ENCODE assay signal across 21 cellular contexts in genomic region chr16:85921026-85921425, GRCh38. TPM values are rescaled to one million over a fixed set of nuclear protein-coding genes. Genes with fewer than 3 reads are reported as not detected.
DNase-seq lines count a peak whose midpoint lies in the region; ATAC-seq and TF ChIP-seq lines count a peak whose summit lies in the region.
"Had no signal": no experiment of that assay in that cellular context is flagged by ENCODE, and none has a peak within 500 bp of the region (broad histone marks: within the 10 kb centered on the region; RNA-seq: fewer than 3 reads in every experiment).

No MANE protein-coding gene starts in this region.

- peak overlapping the region in 5 of 11 experiments; percentile 3 to 95 (median 94); a peak in 7 of 22 replicates for H3K4me2 ChIP-seq in BLaER1 treated with 17β-estradiol and CSF1 and Interleukin-3, amounts not matched to agents 10 nM and 100 nM

- peaks cover 0 to 25% (median 4%) of the 10 kb centered on the region in 11 experiments; a peak in 8 of 22 replicates for H3K9me3 ChIP-seq in BLaER1 treated with 17β-estradiol and CSF1 and Interleukin-3, amounts not matched to agents 10 nM and 100 nM (replicated peaks in 1 of 11)
- H3K9me3 ChIP-seq: SJSA1 had no signal

- H3K27me3 Mint-ChIP-seq in activated naive CD8-positive, alpha-beta T cell treated with anti-CD3 and anti-CD28 coated beads, Interleukin-2, amount 50 U/mL, for 24 hours, result no peaks in the 10 kb centered on the region
- no peaks in the 10 kb centered on the region for H3K27me3 Mint-ChIP-seq in mesothelial cell of epicardium (ENCODE audit: low read depth)
- H3K27me3 Mint-ChIP-seq: B cell had no signal

- peak overlapping the region; percentile 32 for H3K27ac Mint-ChIP-seq in activated naive CD8-positive, alpha-beta T cell treated with anti-CD3 and anti-CD28 coated beads, Interleukin-2, amount 50 U/mL, for 24 hours
- peak overlapping the region; percentile 68 for H3K27ac Mint-ChIP-seq in mesothelial cell of epicardium
- H3K27ac Mint-ChIP-seq: B cell; CD4-positive, alpha-beta memory T cell had no signal

- peak overlapping the region in 9 of 11 experiments; percentile 15 to 100 (median 48); a peak in 16 of 22 replicates for H3K27ac ChIP-seq in BLaER1 treated with 17β-estradiol and CSF1 and Interleukin-3, amounts not matched to agents 10 nM and 100 nM
- H3K27ac ChIP-seq: RWPE1, SJSA1 had no signal

- H3K9me3 Mint-ChIP-seq in activated naive CD8-positive, alpha-beta T cell treated with anti-CD3 and anti-CD28 coated beads, Interleukin-2, amount 50 U/mL, for 24 hours, result no peaks in the 10 kb centered on the region
- no peaks in the 10 kb centered on the region for H3K9me3 Mint-ChIP-seq in mesothelial cell of epicardium
- H3K9me3 Mint-ChIP-seq: CD4-positive, alpha-beta memory T cell had no signal

- H3K4me3 Mint-ChIP-seq in activated naive CD8-positive, alpha-beta T cell treated with anti-CD3 and anti-CD28 coated beads, Interleukin-2, amount 50 U/mL, for 24 hours, result no peak overlapping the region
- H3K4me3 Mint-ChIP-seq in mesothelial cell of epicardium, result no peak overlapping the region
- H3K4me3 Mint-ChIP-seq: B cell; CD4-positive, alpha-beta memory T cell had no signal

- peaks cover 28 to 100% (median 96%) of the 10 kb centered on the region in 10 experiments for H3K4me1 ChIP-seq in BLaER1 treated with 17β-estradiol and CSF1 and Interleukin-3, amounts not matched to agents 10 nM and 100 nM

- DNase-seq in A172 (ENCODE audit: low spot score), result peak; percentile 32
- DNase-seq in activated naive CD8-positive, alpha-beta T cell treated with anti-CD3 and anti-CD28 coated beads, Interleukin-2, amount 50 U/mL, for 24 hours, result no peak
- DNase-seq in mesothelial cell of epicardium (ENCODE audit: low spot score in 2 of 2, unreplicated experiment in 2 of 2), result no peak
- DNase-seq in epidermal melanocyte (ENCODE audit: insufficient read length, low spot score), result no peak
- DNase-seq in NCI-H774 (lab: John Stamatoyannopoulos, UW), result no peak
- DNase-seq: Calu3; CD4-positive, alpha-beta memory T cell; DMS53; H7; NCI-H1417 treated with DMSO at 0.1 percent for 48 hours; NCI-H2029; NCI-H2171; NCI-H446; NCI-H69; NK-92 treated with Interleukin-12 subunit alpha and Interleukin-12 subunit beta, amount 100 ng/mL, for 24 hours; OCI-M1 had no signal

- H3K27me3 ChIP-seq in BLaER1 treated with 17β-estradiol and CSF1 and Interleukin-3, amounts not matched to agents 10 nM and 100 nM, result no peaks in the 10 kb centered on the region

- H3K36me3 ChIP-seq in BLaER1 treated with 17β-estradiol and CSF1 and Interleukin-3, amounts not matched to agents 10 nM and 100 nM, result peaks cover 47 to 78% (median 75%) of the 10 kb centered on the region in 11 experiments
- H3K36me3 ChIP-seq: SJSA1 had no signal

- no peak for TF ChIP-seq CTCF in mesothelial cell of epicardium (IDR thresholded peaks at IDR 0.05; ENCODE audit: unreplicated experiment)

- H4K20me1 ChIP-seq in BLaER1 treated with 17β-estradiol and CSF1 and Interleukin-3, amounts not matched to agents 10 nM and 100 nM, result peaks cover 0 to 72% (median 12%) of the 10 kb centered on the region in 11 experiments; a peak in 9 of 22 replicates

- peak overlapping the region in 1 of 10 experiments; percentile 1; a peak in 1 of 20 replicates for H3K4me3 ChIP-seq in BLaER1 treated with 17β-estradiol and CSF1 and Interleukin-3, amounts not matched to agents 10 nM and 100 nM
- H3K4me3 ChIP-seq: SJSA1 had no signal

- H3K4me1 Mint-ChIP-seq in activated naive CD8-positive, alpha-beta T cell treated with anti-CD3 and anti-CD28 coated beads, Interleukin-2, amount 50 U/mL, for 24 hours, result peaks cover 56% of the 10 kb centered on the region
- peaks cover 43% of the 10 kb centered on the region for H3K4me1 Mint-ChIP-seq in mesothelial cell of epicardium

- ATAC-seq in activated naive CD8-positive, alpha-beta T cell treated with anti-CD3 and anti-CD28 coated beads, Interleukin-2, amount 50 U/mL, for 24 hours, result no peak
- ATAC-seq in GM18519 (IDR thresholded peaks at IDR 0.05; ENCODE audit: low FRiP score, unreplicated experiment), result no peak

- H3K9ac ChIP-seq in BLaER1 treated with 17β-estradiol and CSF1 and Interleukin-3, amounts not matched to agents 10 nM and 100 nM, result peak overlapping the region in 4 of 11 experiments; percentile 7 to 42 (median 28); a peak in 8 of 22 replicates

- H3K36me3 Mint-ChIP-seq in activated naive CD8-positive, alpha-beta T cell treated with anti-CD3 and anti-CD28 coated beads, Interleukin-2, amount 50 U/mL, for 24 hours (ENCODE audit: low read depth), result peaks cover 71% of the 10 kb centered on the region
- H3K36me3 Mint-ChIP-seq in mesothelial cell of epicardium, result peaks cover 4% of the 10 kb centered on the region
- H3K36me3 Mint-ChIP-seq: CD4-positive, alpha-beta memory T cell had no signal

RNA-seq across cellular contexts. Expression of gene IRF8, which starts 22.1 kb away (rescaled TPM):
- total RNA-seq in A172 (2014; rRNA removed; shearing (Covaris generic)), result 0.05 and 0.12 TPM in 2 replicates
- 5.8 to 7.8 TPM (median 5.8 TPM) in 3 replicates for total RNA-seq in mesothelial cell of epicardium
